8 cellular contexts compared by ENCODE assay signal in the genomic region with DNA sequence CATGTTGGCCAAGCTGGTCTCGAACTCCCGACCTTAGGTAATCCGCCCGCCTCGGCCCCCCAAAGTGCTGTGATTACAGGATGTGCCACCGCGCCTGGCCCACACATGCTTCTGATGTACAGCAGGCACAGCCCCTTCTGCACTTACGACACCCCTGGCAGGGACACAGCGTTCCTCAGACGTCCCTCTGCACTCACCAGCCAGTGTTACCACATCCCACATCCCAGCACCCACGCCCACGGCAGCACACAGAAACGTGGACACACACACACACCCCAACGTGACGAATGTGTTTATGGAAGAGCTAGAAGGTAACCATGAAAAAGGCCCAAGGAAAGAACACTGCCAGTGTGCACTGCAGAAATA. TPM values are rescaled to one million over a fixed set of nuclear protein-coding genes. Genes with fewer than 3 reads are reported as not detected.
DNase-seq lines count a peak whose midpoint lies in the region; ATAC-seq and TF ChIP-seq lines count a peak whose summit lies in the region.

No MANE protein-coding gene starts in this region.

- intact Hi-C loops in lower leg skin (cut with DNase I; ENCODE audit: low total_unique reads), result no loop called here

- H3K9me3 Mint-ChIP-seq in T-helper 1 cell treated with Interleukin-12 subunit alpha and Interleukin-12 subunit beta and Interleukin-4 antibody, amounts not matched to agents 30 μg/mL and 1 μg/mL, for 36 hours, result no peaks in the 10 kb centered on the region
- H3K9me3 Mint-ChIP-seq in type B pancreatic cell, result no peaks in the 10 kb centered on the region
- H3K9me3 Mint-ChIP-seq in activated naive CD4-positive, alpha-beta T cell treated with anti-CD3 and anti-CD28 coated beads, Interleukin-2, amount 50 U/mL, for 72 hours, result no peaks in the 10 kb centered on the region

- DNase-seq in T-helper 1 cell (no peak), amniotic epithelial cell (ENCODE audit: low read depth) (peak; percentile 67), lower leg skin (ENCODE audit: low spot score in 2 of 2) (peak; percentile 84 to 96), type B pancreatic cell (ENCODE audit: extremely low spot score, unreplicated experiment) (no peak), GM19240 (ENCODE audit: insufficient read length, low spot score) (no peak)
- no peak for DNase-seq in activated naive CD4-positive, alpha-beta T cell treated with anti-CD3 and anti-CD28 coated beads, Interleukin-2, amount 50 U/mL, for 72 hours (ENCODE audit: low spot score in 2 of 2)

- no peak overlapping the region for H3K27ac Mint-ChIP-seq in T-helper 1 cell treated with Interleukin-12 subunit alpha and Interleukin-12 subunit beta and Interleukin-4 antibody, amounts not matched to agents 30 μg/mL and 1 μg/mL, for 36 hours
- peak overlapping the region; percentile 97 for H3K27ac Mint-ChIP-seq in type B pancreatic cell
- peak overlapping the region in 1 of 2 donors; percentile 94 for H3K27ac Mint-ChIP-seq in activated naive CD4-positive, alpha-beta T cell treated with anti-CD3 and anti-CD28 coated beads, Interleukin-2, amount 50 U/mL, for 72 hours

- H3K4me1 Mint-ChIP-seq in T-helper 1 cell treated with Interleukin-12 subunit alpha and Interleukin-12 subunit beta and Interleukin-4 antibody, amounts not matched to agents 30 μg/mL and 1 μg/mL, for 36 hours (ENCODE audit: low read depth), result peaks cover 9% of the 10 kb centered on the region
- peaks cover 10% of the 10 kb centered on the region for H3K4me1 Mint-ChIP-seq in type B pancreatic cell (ENCODE audit: unreplicated experiment)

- WGBS in lower leg skin, 2 donors, result 60 to 61% methylated on average over 14 to 15 of the region's 15 CpGs

- H3K4me3 Mint-ChIP-seq in T-helper 1 cell treated with Interleukin-12 subunit alpha and Interleukin-12 subunit beta and Interleukin-4 antibody, amounts not matched to agents 30 μg/mL and 1 μg/mL, for 36 hours, result peak overlapping the region; percentile 94
- H3K4me3 Mint-ChIP-seq in type B pancreatic cell, result peak overlapping the region; percentile 99

- no peak for TF ChIP-seq CTCF in lower leg skin (IDR thresholded peaks at IDR 0.05)
- TF ChIP-seq CTCF in type B pancreatic cell (conservative IDR thresholded peaks at IDR 0.05), result no peak

- ATAC-seq in GM21515 (IDR thresholded peaks at IDR 0.05; ENCODE audit: unreplicated experiment), result no peak
- ATAC-seq in activated naive CD4-positive, alpha-beta T cell treated with anti-CD3 and anti-CD28 coated beads, Interleukin-2, amount 50 U/mL, for 72 hours, result no peak

- TF ChIP-seq POLR2A in lower leg skin (IDR thresholded peaks at IDR 0.05), result no peak

- H3K4me3 ChIP-seq in lower leg skin (ENCODE audit: low read depth, poor library complexity, severe bottlenecking), result no peak overlapping the region

- no peaks in the 10 kb centered on the region for H3K36me3 Mint-ChIP-seq in T-helper 1 cell treated with Interleukin-12 subunit alpha and Interleukin-12 subunit beta and Interleukin-4 antibody, amounts not matched to agents 30 μg/mL and 1 μg/mL, for 36 hours (ENCODE audit: low read depth)
- H3K36me3 Mint-ChIP-seq in type B pancreatic cell, result no peaks in the 10 kb centered on the region
- H3K36me3 Mint-ChIP-seq in activated naive CD4-positive, alpha-beta T cell treated with anti-CD3 and anti-CD28 coated beads, Interleukin-2, amount 50 U/mL, for 72 hours, result peaks cover 0 to 5% of the 10 kb centered on the region in 2 donors

- no peaks in the 10 kb centered on the region for H3K27me3 Mint-ChIP-seq in T-helper 1 cell treated with Interleukin-12 subunit alpha and Interleukin-12 subunit beta and Interleukin-4 antibody, amounts not matched to agents 30 μg/mL and 1 μg/mL, for 36 hours (ENCODE audit: low read depth)
- no peaks in the 10 kb centered on the region for H3K27me3 Mint-ChIP-seq in type B pancreatic cell

RNA-seq across cellular contexts. Expression of a gene that starts 0.6 kb away (rescaled TPM):
- total RNA-seq in lower leg skin, result 10 to 100 TPM; 15.1 to 58.5 (median 41.0) TPM
- total RNA-seq in type B pancreatic cell (ENCODE audit: low replicate concordance), result 54.4 and 68.3 TPM in 2 replicates
- total RNA-seq in activated naive CD4-positive, alpha-beta T cell treated with anti-CD3 and anti-CD28 coated beads, Interleukin-2, amount 50 U/mL, for 72 hours, result 10 to 100 TPM; 47.8 to 66.3 TPM

RNA-seq across cellular contexts. Expression of a gene that starts 14.4 kb away (rescaled TPM):
- 10 to 100 TPM; 28.7 to 52.4 (median 29.8) TPM for total RNA-seq in lower leg skin
- 43.0 and 44.1 TPM in 2 replicates for total RNA-seq in type B pancreatic cell (ENCODE audit: low replicate concordance)
- total RNA-seq in activated naive CD4-positive, alpha-beta T cell treated with anti-CD3 and anti-CD28 coated beads, Interleukin-2, amount 50 U/mL, for 72 hours, result 1 to 10 TPM; 1.7 to 2.9 TPM

RNA-seq across cellular contexts. Expression of a gene that starts 31.0 kb away (rescaled TPM):
- under 1 TPM in 3 of 4 donors, not detected in 1; 0.46 to 0.54 (median 0.52) TPM for total RNA-seq in lower leg skin
- 0.51 and 0.55 TPM in 2 replicates for total RNA-seq in type B pancreatic cell (ENCODE audit: low replicate concordance)
- total RNA-seq in activated naive CD4-positive, alpha-beta T cell treated with anti-CD3 and anti-CD28 coated beads, Interleukin-2, amount 50 U/mL, for 72 hours, result under 1 TPM; 0.20 to 0.51 TPM

RNA-seq across cellular contexts. Expression of a gene that starts 51.0 kb away (rescaled TPM):
- total RNA-seq in lower leg skin (1 to 10 TPM in 2 of 4 donors, not detected in 2; 1.6 to 3.7 TPM), type B pancreatic cell (ENCODE audit: low replicate concordance) (1.5 and 1.9 TPM in 2 replicates)
- 1 to 10 TPM; 1.2 to 7.1 TPM for total RNA-seq in activated naive CD4-positive, alpha-beta T cell treated with anti-CD3 and anti-CD28 coated beads, Interleukin-2, amount 50 U/mL, for 72 hours

Comparison
In these comparisons a context has a peak if more than half of its experiments do, and no peak if none do; other contexts are left out.
1. DNase-seq: peak in amniotic epithelial cell (single experiment) and lower leg skin (2 of 2); none in T-helper 1 cell (0 of 5), type B pancreatic cell (single experiment), GM19240 (single experiment) and activated naive CD4-positive, alpha-beta T cell treated with anti-CD3 and anti-CD28 coated beads, Interleukin-2, amount 50 U/mL, for 72 hours (0 of 2).
2. RNA of a gene that starts 14.4 kb away (total RNA-seq): 43.0 to 44.1 TPM in type B pancreatic cell and 28.7 to 52.4 TPM in lower leg skin; 1.7 to 2.9 TPM in activated naive CD4-positive, alpha-beta T cell treated with anti-CD3 and anti-CD28 coated beads, Interleukin-2, amount 50 U/mL, for 72 hours; every median in the first group is over 4 times any median in the second.